1 cellular context compared by ENCODE assay signal in the genomic region with DNA sequence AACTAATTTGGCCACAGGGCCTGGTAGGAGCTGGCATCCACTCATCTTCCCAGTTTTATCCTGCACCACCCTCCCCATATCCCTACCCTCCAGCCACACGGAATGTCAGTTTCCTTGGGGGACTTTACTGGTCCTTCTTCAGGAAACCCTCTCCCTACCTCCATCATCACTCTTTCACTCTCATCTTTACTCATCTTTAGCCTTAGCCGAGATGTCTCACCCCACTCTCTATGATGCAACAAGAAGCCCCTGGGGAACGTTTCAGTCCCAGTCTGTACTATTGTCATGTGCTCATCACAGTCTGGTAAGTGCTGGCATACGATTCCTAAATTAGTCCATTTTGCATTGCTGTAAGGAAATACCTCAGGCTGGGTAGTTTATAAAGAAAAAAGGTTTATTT.
TF ChIP-seq lines count a peak whose summit lies in the region.

No MANE protein-coding gene starts in this region.

TF ChIP-seq in GM12878, 131 proteins besides CTCF, POLR2A, EP300 and RAD21 (continued from another document):
- TF ChIP-seq, protein P1, sequence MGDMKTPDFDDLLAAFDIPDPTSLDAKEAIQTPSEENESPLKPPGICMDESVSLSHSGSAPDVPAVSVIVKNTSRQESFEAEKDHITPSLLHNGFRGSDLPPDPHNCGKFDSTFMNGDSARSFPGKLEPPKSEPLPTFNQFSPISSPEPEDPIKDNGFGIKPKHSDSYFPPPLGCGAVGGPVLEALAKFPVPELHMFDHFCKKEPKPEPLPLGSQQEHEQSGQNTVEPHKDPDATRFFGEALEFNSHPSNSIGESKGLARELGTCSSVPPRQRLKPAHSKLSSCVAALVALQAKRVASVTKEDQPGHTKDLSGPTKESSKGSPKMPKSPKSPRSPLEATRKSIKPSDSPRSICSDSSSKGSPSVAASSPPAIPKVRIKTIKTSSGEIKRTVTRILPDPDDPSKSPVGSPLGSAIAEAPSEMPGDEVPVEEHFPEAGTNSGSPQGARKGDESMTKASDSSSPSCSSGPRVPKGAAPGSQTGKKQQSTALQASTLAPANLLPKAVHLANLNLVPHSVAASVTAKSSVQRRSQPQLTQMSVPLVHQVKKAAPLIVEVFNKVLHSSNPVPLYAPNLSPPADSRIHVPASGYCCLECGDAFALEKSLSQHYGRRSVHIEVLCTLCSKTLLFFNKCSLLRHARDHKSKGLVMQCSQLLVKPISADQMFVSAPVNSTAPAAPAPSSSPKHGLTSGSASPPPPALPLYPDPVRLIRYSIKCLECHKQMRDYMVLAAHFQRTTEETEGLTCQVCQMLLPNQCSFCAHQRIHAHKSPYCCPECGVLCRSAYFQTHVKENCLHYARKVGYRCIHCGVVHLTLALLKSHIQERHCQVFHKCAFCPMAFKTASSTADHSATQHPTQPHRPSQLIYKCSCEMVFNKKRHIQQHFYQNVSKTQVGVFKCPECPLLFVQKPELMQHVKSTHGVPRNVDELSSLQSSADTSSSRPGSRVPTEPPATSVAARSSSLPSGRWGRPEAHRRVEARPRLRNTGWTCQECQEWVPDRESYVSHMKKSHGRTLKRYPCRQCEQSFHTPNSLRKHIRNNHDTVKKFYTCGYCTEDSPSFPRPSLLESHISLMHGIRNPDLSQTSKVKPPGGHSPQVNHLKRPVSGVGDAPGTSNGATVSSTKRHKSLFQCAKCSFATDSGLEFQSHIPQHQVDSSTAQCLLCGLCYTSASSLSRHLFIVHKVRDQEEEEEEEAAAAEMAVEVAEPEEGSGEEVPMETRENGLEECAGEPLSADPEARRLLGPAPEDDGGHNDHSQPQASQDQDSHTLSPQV (IDR thresholded peaks at IDR 0.05), result no peak
- TF ChIP-seq HCFC1 (IDR thresholded peaks at IDR 0.05; ENCODE audit: low read length) (no peak), MYC (IDR thresholded peaks at IDR 0.05; ENCODE audit: insufficient read depth, insufficient read length, insufficient replicate concordance, low read length, severe bottlenecking) (no peak), SRF (IDR thresholded peaks at IDR 0.05; ENCODE audit: low read depth in 2 of 2, low read length in 2 of 2) (0 out of 4 replicates have a peak, but pooled peaks of 1 of the 2 experiments have one; percentile 1), HDAC2 (IDR thresholded peaks at IDR 0.05) (no peak), JUND (IDR thresholded peaks at IDR 0.05; ENCODE audit: low read depth, low read length) (peak; percentile 54; the same call in 1 of the 2 replicates), CBX3 (IDR thresholded peaks at IDR 0.05; ENCODE audit: borderline replicate concordance, low read depth) (no peak), SREBF2 (IDR thresholded peaks at IDR 0.05; ENCODE audit: low read length) (no peak), STAT1 (conservative IDR thresholded peaks at IDR 0.05) (no peak), EZH2 (IDR thresholded peaks at IDR 0.05; ENCODE audit: borderline replicate concordance, control insufficient read depth, low read depth, low read length) (no peak), KAT2A (conservative IDR thresholded peaks at IDR 0.05; ENCODE audit: control insufficient read depth, low read depth, low read length) (no peak), ZBED1 (IDR thresholded peaks at IDR 0.05; ENCODE audit: borderline replicate concordance) (peak; percentile 64; the same call in 1 of the 2 replicates), RUNX3 (IDR thresholded peaks at IDR 0.05; ENCODE audit: low read length) (peak; percentile 57; the same call in 1 of the 2 replicates), BMI1 (IDR thresholded peaks at IDR 0.05; ENCODE audit: borderline replicate concordance) (no peak), BCL11A (IDR thresholded peaks at IDR 0.05; ENCODE audit: low read depth, low read length) (peak; percentile 56; the same call in 1 of the 2 replicates), NFYA (IDR thresholded peaks at IDR 0.05; ENCODE audit: borderline replicate concordance, low read depth, low read length) (no peak), ATF2 (IDR thresholded peaks at IDR 0.05; ENCODE audit: low read length) (peak; percentile 55; the same call in 1 of the 2 replicates), KLF5 (IDR thresholded peaks at IDR 0.05; ENCODE audit: partially characterized antibody) (no peak), HDGF (IDR thresholded peaks at IDR 0.05) (no peak), DPF2 (IDR thresholded peaks at IDR 0.05) (0 out of 2 replicates have a peak, but pooled peaks have one; percentile 25)
- TF ChIP-seq, protein P2, sequence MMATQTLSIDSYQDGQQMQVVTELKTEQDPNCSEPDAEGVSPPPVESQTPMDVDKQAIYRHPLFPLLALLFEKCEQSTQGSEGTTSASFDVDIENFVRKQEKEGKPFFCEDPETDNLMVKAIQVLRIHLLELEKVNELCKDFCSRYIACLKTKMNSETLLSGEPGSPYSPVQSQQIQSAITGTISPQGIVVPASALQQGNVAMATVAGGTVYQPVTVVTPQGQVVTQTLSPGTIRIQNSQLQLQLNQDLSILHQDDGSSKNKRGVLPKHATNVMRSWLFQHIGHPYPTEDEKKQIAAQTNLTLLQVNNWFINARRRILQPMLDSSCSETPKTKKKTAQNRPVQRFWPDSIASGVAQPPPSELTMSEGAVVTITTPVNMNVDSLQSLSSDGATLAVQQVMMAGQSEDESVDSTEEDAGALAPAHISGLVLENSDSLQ (IDR thresholded peaks at IDR 0.05), result no peak
